Comparison of ENCODE assay signal across 1 cellular context in the genomic region with DNA sequence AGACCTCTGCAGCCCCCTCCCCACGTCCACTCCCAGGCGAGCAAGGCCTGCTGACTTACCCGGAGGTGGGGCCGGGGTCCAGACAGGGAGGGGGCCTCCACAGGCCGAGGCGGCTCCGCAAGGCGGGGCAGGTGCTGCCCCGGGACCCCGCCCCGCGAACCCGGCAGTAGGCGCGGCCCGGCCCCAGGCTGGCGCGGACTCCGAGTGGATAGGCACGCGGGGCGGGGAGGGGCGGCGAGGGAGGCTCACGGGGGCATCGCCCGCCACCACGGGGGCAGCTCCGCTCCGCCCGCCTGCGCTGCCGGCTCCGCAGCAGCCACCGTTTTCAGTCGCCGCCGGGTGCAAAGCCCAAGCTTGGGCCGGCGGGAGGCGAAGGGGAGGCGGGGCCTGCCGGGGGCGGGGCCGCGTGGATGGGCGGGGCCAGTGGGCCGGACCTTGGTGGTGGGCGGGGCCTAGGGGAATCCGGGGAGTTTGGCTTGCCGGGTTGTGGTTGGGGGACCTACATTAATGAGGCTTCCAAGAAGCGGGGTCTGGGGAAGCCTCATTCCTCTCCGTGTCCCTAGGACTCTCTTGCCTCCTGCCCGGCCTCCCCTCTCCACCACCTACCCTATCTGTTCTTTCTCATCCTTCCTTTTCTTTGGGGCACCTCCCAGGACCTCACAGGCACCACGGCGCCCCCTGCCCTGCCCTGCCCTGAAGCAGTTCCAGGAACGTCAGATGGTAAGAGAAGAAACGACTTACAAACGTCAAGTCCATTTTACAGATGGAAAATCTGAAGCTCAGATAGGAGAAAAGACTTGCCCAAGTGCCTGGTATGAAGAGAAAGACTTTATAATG.
TF ChIP-seq lines count a peak whose summit lies in the region.

A gene (minus strand): TSS at position 348 of the 837 bp plus-strand sequence. CDS start 23,757 bp downstream, outside the sequence.

TF ChIP-seq in H1, 55 proteins besides CTCF, POLR2A, EP300 and RAD21 (continued from another document):
- no peak for TF ChIP-seq CEBPB (IDR thresholded peaks at IDR 0.05; ENCODE audit: low read depth, low read length)
- TF ChIP-seq, protein P1, sequence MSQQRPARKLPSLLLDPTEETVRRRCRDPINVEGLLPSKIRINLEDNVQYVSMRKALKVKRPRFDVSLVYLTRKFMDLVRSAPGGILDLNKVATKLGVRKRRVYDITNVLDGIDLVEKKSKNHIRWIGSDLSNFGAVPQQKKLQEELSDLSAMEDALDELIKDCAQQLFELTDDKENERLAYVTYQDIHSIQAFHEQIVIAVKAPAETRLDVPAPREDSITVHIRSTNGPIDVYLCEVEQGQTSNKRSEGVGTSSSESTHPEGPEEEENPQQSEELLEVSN (IDR thresholded peaks at IDR 0.05), result no peak
- no peak for TF ChIP-seq HDAC6 (IDR thresholded peaks at IDR 0.05; ENCODE audit: low read depth, low read length)
- no peak for TF ChIP-seq NANOG (IDR thresholded peaks at IDR 0.05; ENCODE audit: insufficient read depth, low read depth, low read length, poor library complexity, severe bottlenecking)
- no peak for TF ChIP-seq TBP (IDR thresholded peaks at IDR 0.05; ENCODE audit: low read depth, low read length)
- TF ChIP-seq EGR1 (IDR thresholded peaks at IDR 0.05; ENCODE audit: borderline replicate concordance, low read depth, low read length), result no peak
